8 cellular contexts compared by ENCODE assay signal in the genomic region with DNA sequence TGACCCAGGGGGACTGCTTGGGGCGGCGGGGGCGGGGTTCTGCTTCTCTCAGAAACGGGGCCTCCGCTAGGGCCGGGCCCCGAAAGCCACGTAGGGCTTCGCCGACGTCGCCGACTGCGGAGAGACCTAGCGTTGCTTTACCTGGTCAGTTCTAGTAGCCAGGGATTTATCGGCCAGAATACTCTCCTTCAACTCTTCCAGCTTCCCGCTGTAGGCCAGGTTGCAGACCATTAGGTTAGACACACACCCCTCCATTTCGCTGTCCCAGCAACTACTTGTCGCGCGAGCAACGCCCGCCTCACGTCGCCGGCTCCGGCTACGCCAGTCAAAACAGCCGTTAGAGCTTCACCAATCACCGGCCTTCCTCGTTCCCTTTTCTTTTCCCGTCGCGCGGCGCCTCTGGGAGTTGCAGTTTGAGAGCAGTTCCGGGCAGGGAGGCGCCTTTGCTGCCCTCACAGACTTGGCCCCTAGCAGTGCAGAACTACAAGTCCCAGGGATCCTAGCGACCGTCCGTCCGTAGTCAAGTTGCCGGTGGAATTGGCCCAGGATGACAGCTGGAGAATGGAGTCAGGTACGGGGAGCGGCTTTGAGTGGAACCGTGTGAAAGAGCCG. TPM values are rescaled to one million over a fixed set of nuclear protein-coding genes. Genes with fewer than 3 reads are reported as not detected.
A peak's percentile ranks its signal among the peaks of the same experiment; 100 is the strongest.
DNase-seq lines count a peak whose midpoint lies in the region; ATAC-seq and TF ChIP-seq lines count a peak whose summit lies in the region.

A gene with protein sequence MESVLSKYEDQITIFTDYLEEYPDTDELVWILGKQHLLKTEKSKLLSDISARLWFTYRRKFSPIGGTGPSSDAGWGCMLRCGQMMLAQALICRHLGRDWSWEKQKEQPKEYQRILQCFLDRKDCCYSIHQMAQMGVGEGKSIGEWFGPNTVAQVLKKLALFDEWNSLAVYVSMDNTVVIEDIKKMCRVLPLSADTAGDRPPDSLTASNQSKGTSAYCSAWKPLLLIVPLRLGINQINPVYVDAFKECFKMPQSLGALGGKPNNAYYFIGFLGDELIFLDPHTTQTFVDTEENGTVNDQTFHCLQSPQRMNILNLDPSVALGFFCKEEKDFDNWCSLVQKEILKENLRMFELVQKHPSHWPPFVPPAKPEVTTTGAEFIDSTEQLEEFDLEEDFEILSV (plus strand): TSS at position 513 of the 612 bp plus-strand sequence. CDS start 49 bp downstream, at position 562.
A gene with protein sequence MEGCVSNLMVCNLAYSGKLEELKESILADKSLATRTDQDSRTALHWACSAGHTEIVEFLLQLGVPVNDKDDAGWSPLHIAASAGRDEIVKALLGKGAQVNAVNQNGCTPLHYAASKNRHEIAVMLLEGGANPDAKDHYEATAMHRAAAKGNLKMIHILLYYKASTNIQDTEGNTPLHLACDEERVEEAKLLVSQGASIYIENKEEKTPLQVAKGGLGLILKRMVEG (minus strand): TSS at position 277 of the 612 bp plus-strand sequence. CDS start 22 bp downstream, at position 255.

- H3K56ac ChIP-seq in H9 (ENCODE audit: insufficient read length, low read depth, low read length), result no peak within 1 kb of the TSS

- no peaks in the 10 kb centered on the region for H3K79me2 ChIP-seq in H9 (ENCODE audit: insufficient read depth, low read length)
- peaks cover 36% of the 10 kb centered on the region for H3K79me2 ChIP-seq in Loucy (ENCODE audit: insufficient read depth, low read length)

- H3K36me3 Mint-ChIP-seq in H9 (ENCODE audit: insufficient read depth in 1 of 3, low read depth in 3 of 3) (peaks cover 4 to 16% (median 6%) of the 10 kb centered on the region in 3 experiments; a peak in 6 of 7 replicates), natural killer cell (no peaks in the 10 kb centered on the region)
- H3K36me3 Mint-ChIP-seq in activated T-helper 17 cell treated with anti-CD3 and anti-CD28 coated beads, Interleukin-2, amount 50 U/mL, for 72 hours (ENCODE audit: low read depth), result peaks cover 22% of the 10 kb centered on the region

- H2BK15ac ChIP-seq in H9 (ENCODE audit: low read depth, low read length), result no peak within 1 kb of the TSS

- no peaks in the 10 kb centered on the region for H3K9me2 ChIP-seq in Loucy (replicated peaks; ENCODE audit: low read depth, low read length)

- peak within 1 kb of the TSS; percentile 94 for H3K18ac ChIP-seq in H9 (ENCODE audit: insufficient read length, low read depth, low read length)

- TF ChIP-seq CTCF in H9 (conservative IDR thresholded peaks at IDR 0.05), result no peak
- no peak for TF ChIP-seq CTCF in Loucy (conservative IDR thresholded peaks at IDR 0.05; ENCODE audit: low read length)
- TF ChIP-seq CTCF in RWPE1 (conservative IDR thresholded peaks at IDR 0.05; ENCODE audit: low read depth), result no peak
- no peak for TF ChIP-seq CTCF in natural killer cell (IDR thresholded peaks at IDR 0.05)

- peak within 1 kb of the TSS; percentile 76 for H3K27ac ChIP-seq in H9 (ENCODE audit: insufficient read length, low read depth, low read length)
- H3K27ac ChIP-seq in RWPE1, result peak within 1 kb of the TSS; percentile 85

- H3K27me3 Mint-ChIP-seq in H9 (ENCODE audit: low read depth), result no peaks in the 10 kb centered on the region
- H3K27me3 Mint-ChIP-seq in activated T-helper 17 cell treated with anti-CD3 and anti-CD28 coated beads, Interleukin-2, amount 50 U/mL, for 72 hours, result no peaks in the 10 kb centered on the region
- no peaks in the 10 kb centered on the region for H3K27me3 Mint-ChIP-seq in natural killer cell (ENCODE audit: low read depth in 2 of 2)

- no peak within 1 kb of the TSS for H2BK5ac ChIP-seq in H9 (ENCODE audit: insufficient read length, low read length)

- peak within 1 kb of the TSS; percentile 63 for H2AFZ ChIP-seq in H9 (ENCODE audit: low read length)
- H2AFZ ChIP-seq in Loucy (ENCODE audit: low read length), result peak within 1 kb of the TSS; percentile 76

- H3K4me1 Mint-ChIP-seq in H9 (peaks cover 4 to 5% of the 10 kb centered on the region in 2 experiments), natural killer cell (no peaks in the 10 kb centered on the region)
- H3K4me1 Mint-ChIP-seq in activated T-helper 17 cell treated with anti-CD3 and anti-CD28 coated beads, Interleukin-2, amount 50 U/mL, for 72 hours, result no peaks in the 10 kb centered on the region

- H2BK120ac ChIP-seq in H9 (ENCODE audit: low read depth, low read length, poor library complexity, severe bottlenecking), result no peak within 1 kb of the TSS

- no peak within 1 kb of the TSS for H2BK20ac ChIP-seq in H9 (ENCODE audit: low read depth, low read length, poor library complexity, severe bottlenecking)

- H3K4me3 Mint-ChIP-seq in H9 (no peak within 1 kb of the TSS), natural killer cell (no peak within 1 kb of the TSS)
- H3K4me3 Mint-ChIP-seq in activated T-helper 17 cell treated with anti-CD3 and anti-CD28 coated beads, Interleukin-2, amount 50 U/mL, for 72 hours, result no peak within 1 kb of the TSS

- no peak within 1 kb of the TSS for H2AK5ac ChIP-seq in H9 (ENCODE audit: insufficient read length, low read length)

- peak within 1 kb of the TSS; percentile 95 for H3K14ac ChIP-seq in H9 (ENCODE audit: insufficient read depth, low read length)

- no peaks in the 10 kb centered on the region for H3K9me3 ChIP-seq in ES-I3 (ENCODE audit: control insufficient read depth, insufficient read depth, low read length)
- H3K9me3 ChIP-seq in H9 (ENCODE audit: control insufficient read depth, low read depth, low read length), result no peaks in the 10 kb centered on the region
- H3K9me3 ChIP-seq in Loucy (ENCODE audit: insufficient read depth, low read depth, low read length), result no peaks in the 10 kb centered on the region

- no peak within 1 kb of the TSS for H4K5ac ChIP-seq in H9 (ENCODE audit: insufficient read length, low read depth, low read length)

- H3K4me2 ChIP-seq in H9 (ENCODE audit: insufficient read depth, insufficient read length, low read length), result peak within 1 kb of the TSS; percentile 96
- H3K4me2 ChIP-seq in Loucy (ENCODE audit: low read depth, low read length, poor library complexity, severe bottlenecking), result peak within 1 kb of the TSS; percentile 85

- POLR2A ChIA-PET in RWPE1 (lab: Yijun Ruan, JAX; ENCODE audit: low non-redundant PET), result no interaction called here

- H3K9ac ChIP-seq in ES-I3 (ENCODE audit: low read depth, low read length) (peak within 1 kb of the TSS; percentile 66), H9 (ENCODE audit: extremely low read depth, insufficient read length, low read length) (peak within 1 kb of the TSS; percentile 98), Loucy (ENCODE audit: low read depth, low read length, poor library complexity, severe bottlenecking) (peak within 1 kb of the TSS; percentile 95)

- peak within 1 kb of the TSS; percentile 99 for H3K4me3 ChIP-seq in Loucy (ENCODE audit: low read length, poor library complexity, severe bottlenecking)

- H3K27me3 ChIP-seq in H9 (ENCODE audit: insufficient read depth, low read length) (no peaks in the 10 kb centered on the region), Loucy (ENCODE audit: insufficient read depth, low read length, poor library complexity, severe bottlenecking) (no peaks in the 10 kb centered on the region)

- H4K8ac ChIP-seq in H9 (replicated peaks; ENCODE audit: insufficient read length, low read depth, low read length), result no peak within 1 kb of the TSS

- H3T11ph ChIP-seq in H9 (ENCODE audit: low read length), result no peak within 1 kb of the TSS

- DNase-seq in H9, result peak; percentile 98
- peak; percentile 80 for DNase-seq in RWPE1 (ENCODE audit: low spot score)
- DNase-seq in fibroblast of peridontal ligament (ENCODE audit: extremely low read depth), result peak; percentile 93
- DNase-seq in natural killer cell, result peak; percentile 75
- peak; percentile 78 to 89 (median 84) for DNase-seq in stimulated activated naive CD4-positive, alpha-beta T cell (lab: John Stamatoyannopoulos, UW)

- H3K27ac Mint-ChIP-seq in H9 (no peak within 1 kb of the TSS), natural killer cell (no peak within 1 kb of the TSS)
- H3K27ac Mint-ChIP-seq in activated T-helper 17 cell treated with anti-CD3 and anti-CD28 coated beads, Interleukin-2, amount 50 U/mL, for 72 hours, result no peak within 1 kb of the TSS

- H2BK12ac ChIP-seq in H9 (ENCODE audit: insufficient read length, low read depth, low read length), result no peak within 1 kb of the TSS

- H3K23me2 ChIP-seq in H9 (ENCODE audit: insufficient read length, low read depth, low read length, poor library complexity, severe bottlenecking), result peaks cover 6% of the 10 kb centered on the region

- H3K4me1 ChIP-seq in ES-I3 (ENCODE audit: insufficient read depth, low read length), result no peaks in the 10 kb centered on the region
- H3K4me1 ChIP-seq in H9 (ENCODE audit: insufficient read depth, low read length), result no peaks in the 10 kb centered on the region
- peaks cover 5% of the 10 kb centered on the region for H3K4me1 ChIP-seq in Loucy (ENCODE audit: insufficient read depth, low read length, poor library complexity, severe bottlenecking)

- peak; percentile 95 for ATAC-seq in activated T-helper 17 cell treated with anti-CD3 and anti-CD28 coated beads, Interleukin-2, amount 50 U/mL, for 72 hours (replicated peaks)
- peak; percentile 95 to 98 (median 96) for ATAC-seq in natural killer cell

- CTCF ChIA-PET in RWPE1 (lab: Yijun Ruan, JAX), result interaction anchor here (0.6 to 0.7 kb wide), 4 partner anchors 19 to 1298 kb away, joined by 3 read pairs; a partner anchor contains a TSS

- no peak within 1 kb of the TSS for H4K91ac ChIP-seq in H9 (ENCODE audit: insufficient read length, low read depth, low read length)

- H3K4ac ChIP-seq in H9 (ENCODE audit: low read depth, low read length), result no peak within 1 kb of the TSS

- no peaks in the 10 kb centered on the region for H3K9me3 Mint-ChIP-seq in H9
- no peaks in the 10 kb centered on the region for H3K9me3 Mint-ChIP-seq in activated T-helper 17 cell treated with anti-CD3 and anti-CD28 coated beads, Interleukin-2, amount 50 U/mL, for 72 hours
- no peaks in the 10 kb centered on the region for H3K9me3 Mint-ChIP-seq in natural killer cell

- H4K20me1 ChIP-seq in H9 (ENCODE audit: control insufficient read depth, insufficient read depth, insufficient read length) (no peaks in the 10 kb centered on the region), Loucy (ENCODE audit: insufficient read depth, low read length, poor library complexity, severe bottlenecking) (no peaks in the 10 kb centered on the region)

- no peaks in the 10 kb centered on the region for H3F3A ChIP-seq in Loucy (ENCODE audit: low read depth)

- H3K36me3 ChIP-seq in ES-I3 (ENCODE audit: insufficient read depth, low read length) (peaks cover 6% of the 10 kb centered on the region; the same call in 1 of the 2 replicates), Loucy (ENCODE audit: insufficient read depth, low read length) (peaks cover 10% of the 10 kb centered on the region; the same call in 1 of the 2 replicates)

- H3K23ac ChIP-seq in H9 (ENCODE audit: insufficient read length, low read depth, low read length), result no peak within 1 kb of the TSS

- intact Hi-C loops in natural killer cell (cut with micrococcal nuclease), result no loop called here

- WGBS in H9 (ENCODE audit: extremely low coverage, insufficient read length, low lambda C conversion rate), result no CpG with 5 or more reads among the region's 47 CpGs

- no peaks in the 10 kb centered on the region for H3K79me1 ChIP-seq in H9 (ENCODE audit: insufficient read depth, low read depth, low read length, poor library complexity, severe bottlenecking)

RNA-seq across cellular contexts. Expression of the first gene that starts in this region (rescaled TPM):
- 5.2 and 6.4 TPM in 2 replicates for total RNA-seq in H9 (2021)
- total RNA-seq in activated T-helper 17 cell treated with anti-CD3 and anti-CD28 coated beads, Interleukin-2, amount 50 U/mL, for 72 hours, result 10 to 100 TPM in 1 of 2 donors, 1 to 10 TPM in 1; 9.0 to 11.8 TPM
- 10 to 100 TPM; 10.7 to 13.5 (median 11.6) TPM for total RNA-seq in natural killer cell

RNA-seq across cellular contexts. Expression of the second gene that starts in this region (rescaled TPM):
- total RNA-seq in H9 (2021), result 93.9 and 94.1 TPM in 2 replicates
- 10 to 100 TPM; 39.3 to 43.4 TPM for total RNA-seq in activated T-helper 17 cell treated with anti-CD3 and anti-CD28 coated beads, Interleukin-2, amount 50 U/mL, for 72 hours
- 10 to 100 TPM; 15.9 to 21.4 (median 16.1) TPM for total RNA-seq in natural killer cell

Comparison
In these comparisons a context has a peak if more than half of its experiments do, and no peak if none do; other contexts are left out.
1. Peak in every context shown above with its lines: DNase-seq, ATAC-seq, H3K4me3 ChIP-seq and H3K27ac ChIP-seq.